8 cellular contexts compared by ENCODE assay signal in genomic region chr1:227318003-227318851, GRCh38. TPM values are rescaled to one million over a fixed set of nuclear protein-coding genes. Genes with fewer than 3 reads are reported as not detected.
DNase-seq lines count a peak whose midpoint lies in the region; ATAC-seq lines count a peak whose summit lies in the region.

Gene CDC42BPA (minus strand): TSS chr1:227318492. CDS start chr1:227317182, 1,310 bp downstream.

- H3K27ac ChIP-seq in temporal lobe (ENCODE audit: low read depth, low read length): peak within 1 kb of the TSS; percentile 88

- H3K4me3 Mint-ChIP-seq in naive B cell: peak within 1 kb of the TSS; percentile 80 to 89 (median 84)

- peaks cover 0 to 1% (median 0%) of the 10 kb centered on the region in 7 donors for H3K9me3 Mint-ChIP-seq in naive B cell

- H3K4me3 ChIP-seq in GM08714 (ENCODE audit: low read length): peak within 1 kb of the TSS; percentile 87

- DNase-seq in NCI-H82 treated with DMSO at 0.1 percent for 48 hours (lab: John Stamatoyannopoulos, UW; ENCODE audit: unreplicated experiment): peak; percentile 71
- peak; percentile 5 for DNase-seq in activated effector memory CD4-positive, alpha-beta T cell treated with Interleukin-2 at 50 U/mL for 16 hours
- peak; percentile 77 for DNase-seq in fibroblast of the conjunctiva (ENCODE audit: low read depth)
- DNase-seq in naive B cell: peak; percentile 16

- peaks cover 0 to 4% of the 10 kb centered on the region in 2 donors for H3K36me3 Mint-ChIP-seq in naive B cell

- peaks cover 46 to 71% (median 49%) of the 10 kb centered on the region in 3 donors for H3K27me3 Mint-ChIP-seq in naive B cell

- ATAC-seq in HG03175 (IDR thresholded peaks at IDR 0.05; ENCODE audit: unreplicated experiment) (peak; percentile 40), naive B cell (ENCODE audit: low read depth in 2 of 2) (peak; percentile 67 to 72), HG03135 (IDR thresholded peaks at IDR 0.05; ENCODE audit: unreplicated experiment) (no peak)

- H3K4me1 Mint-ChIP-seq in naive B cell: peaks cover 0 to 9% (median 4%) of the 10 kb centered on the region in 3 donors

- H3K27ac Mint-ChIP-seq in naive B cell: peak within 1 kb of the TSS in 1 of 6 donors; percentile 89

RNA-seq across cellular contexts. Expression of gene CDC42BPA, which starts in this region (rescaled TPM):
- polyA plus RNA-seq in naive B cell (ENCODE audit: low read depth in 6 of 6): under 1 TPM in 4 of 6 donors, not detected in 2; 0.03 to 0.74 (median 0.48) TPM
- total RNA-seq in temporal lobe: 137 TPM

Comparison
In these comparisons a context has a peak if more than half of its experiments do, and no peak if none do; other contexts are left out.
1. Peak in DNase-seq and ATAC-seq in naive B cell; RNA of the gene not detected or under 1 TPM.
2. DNase-seq: peak in every context shown above with its lines; median percentile 77 in fibroblast of the conjunctiva; 71 in NCI-H82 treated with DMSO at 0.1 percent for 48 hours; 16 in naive B cell; 5 in activated effector memory CD4-positive, alpha-beta T cell treated with Interleukin-2 at 50 U/mL for 16 hours.